8 cellular contexts compared by ENCODE assay signal in the genomic region with DNA sequence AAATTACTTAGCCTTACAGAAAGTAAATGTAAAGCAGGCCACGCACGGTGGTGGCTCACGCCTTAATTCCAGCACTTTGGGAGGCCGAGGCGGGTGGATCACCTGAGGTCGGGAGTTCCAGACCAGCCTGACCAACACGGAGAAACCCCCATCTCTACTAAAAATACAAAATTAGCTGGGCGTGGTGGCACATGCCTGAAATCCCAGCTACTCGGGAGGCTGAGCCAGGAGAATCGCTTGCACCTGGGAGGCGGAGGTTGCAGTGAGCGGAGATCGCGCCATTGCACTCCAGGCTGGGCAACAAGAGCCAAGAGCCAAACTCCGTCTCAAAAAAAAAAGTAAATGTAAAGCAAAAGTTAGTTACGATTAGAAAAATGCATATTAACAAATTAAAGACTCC. TPM values are rescaled to one million over a fixed set of nuclear protein-coding genes. Genes with fewer than 3 reads are reported as not detected.
DNase-seq lines count a peak whose midpoint lies in the region; ATAC-seq and TF ChIP-seq lines count a peak whose summit lies in the region.
"Not testable (repeated sequence)": the region's sequence is repeated elsewhere in the genome, so short reads cannot be mapped to it uniquely, and the experiment has no call there.

No MANE protein-coding gene starts in this region.

- H3K27ac Mint-ChIP-seq in CD8-positive, alpha-beta memory T cell, result peak overlapping the region; percentile 93 to 99 (median 96)
- peak overlapping the region; percentile 96 for H3K27ac Mint-ChIP-seq in activated CD4-positive, alpha-beta memory T cell treated with anti-CD3 and anti-CD28 coated beads for 36 hours
- H3K27ac Mint-ChIP-seq in MCF 10A (ENCODE audit: low read depth, unreplicated experiment) (peak overlapping the region; percentile 99), memory B cell (peak overlapping the region; percentile 91), progenitor cell of endocrine pancreas (peak overlapping the region; percentile 98)

- not testable (repeated sequence) for H3K9me3 ChIP-seq in CD8-positive, alpha-beta memory T cell (ENCODE audit: low read length); MG63; tibial nerve

- DNase-seq in CD8-positive, alpha-beta memory T cell; MG63; activated CD4-positive, alpha-beta memory T cell treated with anti-CD3 and anti-CD28 coated beads for 36 hours; MCF 10A (ENCODE audit: unreplicated experiment); fibroblast of mammary gland (ENCODE audit: low read depth); memory B cell (ENCODE audit: low spot score in 2 of 2); progenitor cell of endocrine pancreas (ENCODE audit: low spot score, unreplicated experiment); tibial nerve (ENCODE audit: low spot score in 2 of 2): not testable (repeated sequence)

- peak overlapping the region; percentile 84 to 97 (median 91) for H3K4me3 Mint-ChIP-seq in CD8-positive, alpha-beta memory T cell
- H3K4me3 Mint-ChIP-seq in activated CD4-positive, alpha-beta memory T cell treated with anti-CD3 and anti-CD28 coated beads for 36 hours, result peak overlapping the region; percentile 93
- H3K4me3 Mint-ChIP-seq in MCF 10A (ENCODE audit: unreplicated experiment) (peak overlapping the region; percentile 88), memory B cell (peak overlapping the region; percentile 83), progenitor cell of endocrine pancreas (ENCODE audit: low read depth) (peak overlapping the region; percentile 89)

- not testable (repeated sequence) for TF ChIP-seq POLR2A in tibial nerve (IDR thresholded peaks at IDR 0.05)

- WGBS in tibial nerve, 2 donors, result 77 to 78% methylated on average over 16 of the region's 16 CpGs

- not testable (repeated sequence) for H3K36me3 Mint-ChIP-seq in CD8-positive, alpha-beta memory T cell; activated CD4-positive, alpha-beta memory T cell treated with anti-CD3 and anti-CD28 coated beads for 36 hours; MCF 10A (ENCODE audit: insufficient read depth, unreplicated experiment); memory B cell; progenitor cell of endocrine pancreas (ENCODE audit: insufficient read depth)

- H3K4me3 ChIP-seq in CD8-positive, alpha-beta memory T cell (ENCODE audit: low read length), result peak overlapping the region; percentile 95
- H3K4me3 ChIP-seq in MG63, result peak overlapping the region; percentile 66
- peak overlapping the region; percentile 59 for H3K4me3 ChIP-seq in fibroblast of mammary gland (ENCODE audit: control insufficient read depth, low read depth, low read length)
- peak overlapping the region; percentile 45 to 86 (median 73) for H3K4me3 ChIP-seq in tibial nerve

- peak overlapping the region; percentile 83 for H3K27ac ChIP-seq in CD8-positive, alpha-beta memory T cell (ENCODE audit: low read depth, low read length)
- peak overlapping the region; percentile 87 to 94 (median 88) for H3K27ac ChIP-seq in tibial nerve

- peaks cover 14 to 35% (median 28%) of the 10 kb centered on the region in 3 donors for H3K4me1 Mint-ChIP-seq in CD8-positive, alpha-beta memory T cell
- H3K4me1 Mint-ChIP-seq in activated CD4-positive, alpha-beta memory T cell treated with anti-CD3 and anti-CD28 coated beads for 36 hours (ENCODE audit: low read depth), result peaks cover 45% of the 10 kb centered on the region
- H3K4me1 Mint-ChIP-seq in MCF 10A (ENCODE audit: insufficient read depth, unreplicated experiment), result peaks cover 16% of the 10 kb centered on the region
- H3K4me1 Mint-ChIP-seq in memory B cell, result peaks cover 17% of the 10 kb centered on the region
- H3K4me1 Mint-ChIP-seq in progenitor cell of endocrine pancreas (ENCODE audit: low read depth), result not testable (repeated sequence)

- CTCF ChIA-PET in CD8-positive, alpha-beta memory T cell (lab: Charles Lee), result interaction anchor here (0.7 to 4.6 kb wide), 5 partner anchors 21 to 223 kb away, joined by 3 to 25 read pairs (median 5); a partner anchor contains a TSS
- CTCF ChIA-PET in activated CD4-positive, alpha-beta memory T cell treated with anti-CD3 and anti-CD28 coated beads for 36 hours (lab: Charles Lee), result interaction anchor here (0.5 to 2.3 kb wide), 6 partner anchors 11 to 166 kb away, joined by 3 to 8 read pairs (median 4); a partner anchor contains a TSS
- CTCF ChIA-PET in MCF 10A (lab: Yijun Ruan, JAX), result interaction anchor here (0.6 to 16.1 kb wide), 14 partner anchors 8 to 673 kb away, joined by 3 to 339 read pairs (median 4); a partner anchor contains a TSS

- not testable (repeated sequence) for ATAC-seq in memory B cell (ENCODE audit: low read depth)

- not testable (repeated sequence) for H3K36me3 ChIP-seq in CD8-positive, alpha-beta memory T cell (ENCODE audit: insufficient read depth, low read length); MG63; tibial nerve

- peaks cover 14% of the 10 kb centered on the region for H3K4me1 ChIP-seq in CD8-positive, alpha-beta memory T cell (ENCODE audit: insufficient read depth, low read length)
- H3K4me1 ChIP-seq in tibial nerve, result peaks cover 0 to 14% (median 0%) of the 10 kb centered on the region in 4 donors

- H3K27me3 ChIP-seq in CD8-positive, alpha-beta memory T cell (ENCODE audit: insufficient read depth, low read length, poor library complexity, severe bottlenecking); MG63; tibial nerve: not testable (repeated sequence)

- POLR2A ChIA-PET in CD8-positive, alpha-beta memory T cell (lab: Charles Lee), result interaction anchor here (0.7 to 2.2 kb wide), 3 partner anchors 44 to 164 kb away, joined by 4 to 16 read pairs (median 6); a partner anchor contains a TSS
- POLR2A ChIA-PET in activated CD4-positive, alpha-beta memory T cell treated with anti-CD3 and anti-CD28 coated beads for 36 hours (lab: Charles Lee), result interaction anchor here (0.9 to 1.4 kb wide), 4 partner anchors 11 to 187 kb away, joined by 3 to 5 read pairs (median 4); a partner anchor contains a TSS
- POLR2A ChIA-PET in MCF 10A (lab: Yijun Ruan, JAX), result interaction anchor here (0.7 to 3.6 kb wide), 35 partner anchors 9 to 1358 kb away, joined by 3 to 43 read pairs (median 5); a partner anchor contains a TSS

- not testable (repeated sequence) for H3K9me3 Mint-ChIP-seq in CD8-positive, alpha-beta memory T cell; activated CD4-positive, alpha-beta memory T cell treated with anti-CD3 and anti-CD28 coated beads for 36 hours; MCF 10A (ENCODE audit: unreplicated experiment); memory B cell; progenitor cell of endocrine pancreas (ENCODE audit: low read depth)

- not testable (repeated sequence) for BruUV-seq in MCF 10A (replicated peaks; lab: Mats Ljungman, UMichigan)

- not testable (repeated sequence) for H3K27me3 Mint-ChIP-seq in CD8-positive, alpha-beta memory T cell; activated CD4-positive, alpha-beta memory T cell treated with anti-CD3 and anti-CD28 coated beads for 36 hours; MCF 10A (ENCODE audit: insufficient read depth, unreplicated experiment); memory B cell
- peaks cover 19% of the 10 kb centered on the region for H3K27me3 Mint-ChIP-seq in progenitor cell of endocrine pancreas

- intact Hi-C loops in activated CD4-positive, alpha-beta memory T cell treated with anti-CD3 and anti-CD28 coated beads for 36 hours (cut with micrococcal nuclease), result loop anchor here (5.0 kb wide), 1 partner anchor 187 kb away; a partner anchor contains a TSS
- intact Hi-C loops in MCF 10A (cut with micrococcal nuclease), result not testable (repeated sequence)

- TF ChIP-seq EP300 in tibial nerve (IDR thresholded peaks at IDR 0.05), result not testable (repeated sequence)

- TF ChIP-seq CTCF in MCF 10A (IDR thresholded peaks at IDR 0.05; ENCODE audit: unreplicated experiment); fibroblast of mammary gland (conservative IDR thresholded peaks at IDR 0.05; ENCODE audit: control insufficient read depth, insufficient read depth, low read depth, low read length); progenitor cell of endocrine pancreas (IDR thresholded peaks at IDR 0.05; ENCODE audit: unreplicated experiment); tibial nerve (IDR thresholded peaks at IDR 0.05): not testable (repeated sequence)

RNA-seq across cellular contexts. Expression of a gene that starts 21.5 kb away (rescaled TPM):
- total RNA-seq in CD8-positive, alpha-beta memory T cell, result not detected
- not detected for polyA plus RNA-seq in CD8-positive, alpha-beta memory T cell
- total RNA-seq in MG63 (2014; rRNA removed; shearing (Covaris generic); ENCODE audit: low replicate concordance), result not detected in 2 replicates
- total RNA-seq in activated CD4-positive, alpha-beta memory T cell treated with anti-CD3 and anti-CD28 coated beads for 36 hours, result under 1 TPM in 1 of 2 experiments, not detected in 1; 0.29 TPM
- not detected in 2 replicates for total RNA-seq in MCF 10A (2022)
- 0.65 and 1.4 TPM in 2 replicates for total RNA-seq in progenitor cell of endocrine pancreas
- total RNA-seq in tibial nerve, result under 1 TPM in 1 of 4 donors, not detected in 3; 0.90 TPM
